Comparison of ENCODE assay signal across 1 cellular context in genomic region chr17:14737984-14738651, GRCh38.
TF ChIP-seq lines count a peak whose summit lies in the region.

No MANE protein-coding gene starts in this region.

TF ChIP-seq in GM23338, 12 proteins besides CTCF, POLR2A, EP300 and RAD21 (continued from another document):
- TF ChIP-seq, protein P1, sequence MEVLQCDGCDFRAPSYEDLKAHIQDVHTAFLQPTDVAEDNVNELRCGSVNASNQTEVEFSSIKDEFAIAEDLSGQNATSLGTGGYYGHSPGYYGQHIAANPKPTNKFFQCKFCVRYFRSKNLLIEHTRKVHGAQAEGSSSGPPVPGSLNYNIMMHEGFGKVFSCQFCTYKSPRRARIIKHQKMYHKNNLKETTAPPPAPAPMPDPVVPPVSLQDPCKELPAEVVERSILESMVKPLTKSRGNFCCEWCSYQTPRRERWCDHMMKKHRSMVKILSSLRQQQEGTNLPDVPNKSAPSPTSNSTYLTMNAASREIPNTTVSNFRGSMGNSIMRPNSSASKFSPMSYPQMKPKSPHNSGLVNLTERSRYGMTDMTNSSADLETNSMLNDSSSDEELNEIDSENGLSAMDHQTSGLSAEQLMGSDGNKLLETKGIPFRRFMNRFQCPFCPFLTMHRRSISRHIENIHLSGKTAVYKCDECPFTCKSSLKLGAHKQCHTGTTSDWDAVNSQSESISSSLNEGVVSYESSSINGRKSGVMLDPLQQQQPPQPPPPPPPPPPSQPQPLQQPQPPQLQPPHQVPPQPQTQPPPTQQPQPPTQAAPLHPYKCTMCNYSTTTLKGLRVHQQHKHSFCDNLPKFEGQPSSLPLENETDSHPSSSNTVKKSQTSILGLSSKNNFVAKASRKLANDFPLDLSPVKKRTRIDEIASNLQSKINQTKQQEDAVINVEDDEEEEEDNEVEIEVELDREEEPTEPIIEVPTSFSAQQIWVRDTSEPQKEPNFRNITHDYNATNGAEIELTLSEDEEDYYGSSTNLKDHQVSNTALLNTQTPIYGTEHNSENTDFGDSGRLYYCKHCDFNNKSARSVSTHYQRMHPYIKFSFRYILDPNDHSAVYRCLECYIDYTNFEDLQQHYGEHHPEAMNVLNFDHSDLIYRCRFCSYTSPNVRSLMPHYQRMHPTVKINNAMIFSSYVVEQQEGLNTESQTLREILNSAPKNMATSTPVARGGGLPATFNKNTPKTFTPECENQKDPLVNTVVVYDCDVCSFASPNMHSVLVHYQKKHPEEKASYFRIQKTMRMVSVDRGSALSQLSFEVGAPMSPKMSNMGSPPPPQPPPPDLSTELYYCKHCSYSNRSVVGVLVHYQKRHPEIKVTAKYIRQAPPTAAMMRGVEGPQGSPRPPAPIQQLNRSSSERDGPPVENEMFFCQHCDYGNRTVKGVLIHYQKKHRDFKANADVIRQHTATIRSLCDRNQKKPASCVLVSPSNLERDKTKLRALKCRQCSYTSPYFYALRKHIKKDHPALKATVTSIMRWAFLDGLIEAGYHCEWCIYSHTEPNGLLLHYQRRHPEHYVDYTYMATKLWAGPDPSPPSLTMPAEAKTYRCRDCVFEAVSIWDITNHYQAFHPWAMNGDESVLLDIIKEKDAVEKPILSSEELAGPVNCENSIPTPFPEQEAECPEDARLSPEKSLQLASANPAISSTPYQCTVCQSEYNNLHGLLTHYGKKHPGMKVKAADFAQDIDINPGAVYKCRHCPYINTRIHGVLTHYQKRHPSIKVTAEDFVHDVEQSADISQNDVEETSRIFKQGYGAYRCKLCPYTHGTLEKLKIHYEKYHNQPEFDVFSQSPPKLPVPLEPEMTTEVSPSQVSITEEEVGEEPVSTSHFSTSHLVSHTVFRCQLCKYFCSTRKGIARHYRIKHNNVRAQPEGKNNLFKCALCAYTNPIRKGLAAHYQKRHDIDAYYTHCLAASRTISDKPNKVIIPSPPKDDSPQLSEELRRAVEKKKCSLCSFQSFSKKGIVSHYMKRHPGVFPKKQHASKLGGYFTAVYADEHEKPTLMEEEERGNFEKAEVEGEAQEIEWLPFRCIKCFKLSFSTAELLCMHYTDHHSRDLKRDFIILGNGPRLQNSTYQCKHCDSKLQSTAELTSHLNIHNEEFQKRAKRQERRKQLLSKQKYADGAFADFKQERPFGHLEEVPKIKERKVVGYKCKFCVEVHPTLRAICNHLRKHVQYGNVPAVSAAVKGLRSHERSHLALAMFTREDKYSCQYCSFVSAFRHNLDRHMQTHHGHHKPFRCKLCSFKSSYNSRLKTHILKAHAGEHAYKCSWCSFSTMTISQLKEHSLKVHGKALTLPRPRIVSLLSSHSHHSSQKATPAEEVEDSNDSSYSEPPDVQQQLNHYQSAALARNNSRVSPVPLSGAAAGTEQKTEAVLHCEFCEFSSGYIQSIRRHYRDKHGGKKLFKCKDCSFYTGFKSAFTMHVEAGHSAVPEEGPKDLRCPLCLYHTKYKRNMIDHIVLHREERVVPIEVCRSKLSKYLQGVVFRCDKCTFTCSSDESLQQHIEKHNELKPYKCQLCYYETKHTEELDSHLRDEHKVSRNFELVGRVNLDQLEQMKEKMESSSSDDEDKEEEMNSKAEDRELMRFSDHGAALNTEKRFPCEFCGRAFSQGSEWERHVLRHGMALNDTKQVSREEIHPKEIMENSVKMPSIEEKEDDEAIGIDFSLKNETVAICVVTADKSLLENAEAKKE (CRISPR knock-in tag; IDR thresholded peaks at IDR 0.05), result no peak
- no peak for TF ChIP-seq ZNF114 (CRISPR knock-in tag; IDR thresholded peaks at IDR 0.05)
- TF ChIP-seq POLR2AphosphoS5 (IDR thresholded peaks at IDR 0.05; ENCODE audit: low read depth), result no peak
TF ChIP-seq in GM23338: peak in this region for 0.
